ENCODE assay signal across 17 cellular contexts in the genomic region with DNA sequence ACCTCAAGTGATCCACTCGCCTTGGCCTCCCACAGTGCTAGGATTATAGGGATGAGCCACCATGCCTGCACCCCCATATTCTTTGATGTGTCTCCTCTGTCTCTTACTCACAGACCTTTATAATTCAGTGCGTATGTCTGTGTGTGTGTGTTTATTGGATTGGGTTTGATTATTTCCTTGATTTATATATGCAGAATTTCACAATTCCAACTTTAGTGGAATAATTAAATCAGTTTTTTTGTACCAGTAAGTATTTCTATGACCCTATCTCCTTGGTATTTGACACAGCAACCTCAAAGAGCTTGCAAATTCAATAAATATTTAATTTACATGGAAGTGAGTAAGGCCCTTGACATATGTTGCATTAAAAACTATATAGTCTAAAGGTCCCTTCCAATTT.
"Had no signal": no experiment of that assay in that cellular context is flagged by ENCODE, and none has a peak within 500 bp of the region (broad histone marks: within the 10 kb centered on the region; RNA-seq: fewer than 3 reads in every experiment).

No MANE protein-coding gene starts in this region.

- H2AFZ ChIP-seq: hepatocyte had no signal

- H3K4me1 ChIP-seq: adrenal gland, thyroid gland had no signal

- H3K36me3 ChIP-seq: adrenal gland, esophagus muscularis mucosa, thyroid gland had no signal

- H3K9me3 Mint-ChIP-seq: stimulated activated effector memory CD8-positive, alpha-beta T cell treated with anti-CD3 and anti-CD28 coated beads, Interleukin-12 subunit alpha, Interleukin-12 subunit beta, amount 100 ng/mL, for 72 hours had no signal

- H3K36me3 Mint-ChIP-seq: brain; stimulated activated effector memory CD8-positive, alpha-beta T cell treated with anti-CD3 and anti-CD28 coated beads, Interleukin-12 subunit alpha, Interleukin-12 subunit beta, amount 100 ng/mL, for 72 hours; T-cell had no signal

- H3K27me3 Mint-ChIP-seq: activated CD4-positive, alpha-beta T cell treated with anti-CD3 and anti-CD28 coated beads for 36 hours; brain; T-cell had no signal

- H3K4me1 Mint-ChIP-seq: activated CD4-positive, alpha-beta T cell treated with anti-CD3 and anti-CD28 coated beads for 36 hours; brain; stimulated activated effector memory CD8-positive, alpha-beta T cell treated with anti-CD3 and anti-CD28 coated beads, Interleukin-12 subunit alpha, Interleukin-12 subunit beta, amount 100 ng/mL, for 72 hours; T-cell had no signal

- H3K4me2 ChIP-seq: hepatocyte, smooth muscle cell had no signal

- H3K4me3 ChIP-seq: adrenal gland, dorsolateral prefrontal cortex, esophagus muscularis mucosa, hepatocyte, smooth muscle cell, thyroid gland had no signal

- H3K27ac ChIP-seq: adrenal gland, dorsolateral prefrontal cortex, esophagus muscularis mucosa, hepatocyte, thyroid gland, VCaP had no signal

- H3K9me3 ChIP-seq: adrenal gland, thyroid gland had no signal

- DNase-seq: activated CD4-positive, alpha-beta T cell treated with anti-CD3 and anti-CD28 coated beads for 36 hours; activated CD8-positive, alpha-beta memory T cell treated with anti-CD3 and anti-CD28 coated beads, Interleukin-2, amount 50 U/mL, for 48 hours; activated CD8-positive, alpha-beta T cell treated with anti-CD3 and anti-CD28 coated beads, Interleukin-2, amount 10 ng/mL, durations not matched to agents 7 days and 5 days; activated naive CD4-positive, alpha-beta T cell treated with anti-CD3 and anti-CD28 coated beads for 36 hours; adrenal gland; dorsolateral prefrontal cortex; midbrain; posterior cingulate gyrus; T-cell; thyroid gland had no signal

- H3K27me3 ChIP-seq: adrenal gland, dorsolateral prefrontal cortex, esophagus muscularis mucosa, hepatocyte, thyroid gland had no signal

- H3K4me3 Mint-ChIP-seq: activated CD4-positive, alpha-beta T cell treated with anti-CD3 and anti-CD28 coated beads for 36 hours; activated CD8-positive, alpha-beta T cell treated with anti-CD3 and anti-CD28 coated beads, Interleukin-2, amount 10 ng/mL, durations not matched to agents 7 days and 5 days; activated naive CD4-positive, alpha-beta T cell treated with anti-CD3 and anti-CD28 coated beads for 36 hours; activated T-helper 1 cell treated with anti-CD3 and anti-CD28 coated beads, Interleukin-12 subunit alpha, Interleukin-12 subunit beta, Interleukin-2, Interleukin-4 antibody, amounts not matched to agents 30 ng/mL and 10 ng/mL and 1 ng/mL, durations not matched to agents 14 hours and 24 hours and 36 hours; brain; stimulated activated effector memory CD8-positive, alpha-beta T cell treated with anti-CD3 and anti-CD28 coated beads, Interleukin-12 subunit alpha, Interleukin-12 subunit beta, amount 100 ng/mL, for 72 hours; T-cell had no signal

- H3K27ac Mint-ChIP-seq: activated CD4-positive, alpha-beta T cell treated with anti-CD3 and anti-CD28 coated beads for 36 hours; activated CD8-positive, alpha-beta T cell treated with anti-CD3 and anti-CD28 coated beads, Interleukin-2, amount 10 ng/mL, durations not matched to agents 7 days and 5 days; activated naive CD4-positive, alpha-beta T cell treated with anti-CD3 and anti-CD28 coated beads for 36 hours; activated T-helper 1 cell treated with anti-CD3 and anti-CD28 coated beads, Interleukin-12 subunit alpha, Interleukin-12 subunit beta, Interleukin-2, Interleukin-4 antibody, amounts not matched to agents 30 ng/mL and 10 ng/mL and 1 ng/mL, durations not matched to agents 14 hours and 24 hours and 36 hours; stimulated activated effector memory CD8-positive, alpha-beta T cell treated with anti-CD3 and anti-CD28 coated beads, Interleukin-12 subunit alpha, Interleukin-12 subunit beta, amount 100 ng/mL, for 72 hours; T-cell had no signal

- ATAC-seq: activated CD4-positive, alpha-beta T cell treated with anti-CD3 and anti-CD28 coated beads for 36 hours; activated CD8-positive, alpha-beta T cell treated with anti-CD3 and anti-CD28 coated beads, Interleukin-2, amount 10 ng/mL, durations not matched to agents 7 days and 5 days; stimulated activated effector memory CD8-positive, alpha-beta T cell treated with anti-CD3 and anti-CD28 coated beads, Interleukin-12 subunit alpha, Interleukin-12 subunit beta, amount 100 ng/mL, for 72 hours; T-cell had no signal
